In the genomic region with DNA sequence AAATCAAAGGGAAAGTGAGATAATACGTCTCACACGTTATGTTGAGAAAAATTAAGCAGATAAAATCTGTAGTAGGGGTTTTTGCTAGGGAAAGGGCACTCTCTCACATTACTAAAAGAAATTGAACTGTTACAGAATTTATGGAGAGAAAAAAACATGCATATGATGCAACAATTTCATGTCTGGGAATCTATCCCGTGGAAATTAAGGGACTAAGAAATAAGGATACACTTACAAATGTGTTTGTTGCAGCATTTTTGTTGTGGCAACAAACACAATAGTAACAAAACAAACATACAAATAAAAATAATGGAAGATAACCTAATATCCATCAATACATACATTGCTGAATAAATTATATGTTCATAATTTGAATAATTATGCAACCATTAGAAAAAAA, we compare ENCODE assay signal across 29 cellular contexts.
"Had no signal": no experiment of that assay in that cellular context is flagged by ENCODE, and none has a peak within 500 bp of the region (broad histone marks: within the 10 kb centered on the region; RNA-seq: fewer than 3 reads in every experiment).

No MANE protein-coding gene starts in this region.

- H3K79me2 ChIP-seq: hepatocyte had no signal

- ATAC-seq: esophagus mucosa, foreskin keratinocyte, gastrocnemius medialis, gastroesophageal sphincter, heart left ventricle, heart right ventricle had no signal

- H3K36me3 ChIP-seq: colonic mucosa, esophagus muscularis mucosa, esophagus squamous epithelium, gastrocnemius medialis, gastroesophageal sphincter, heart left ventricle, heart right ventricle had no signal

- H3K4me1 ChIP-seq: colonic mucosa, esophagus muscularis mucosa, esophagus squamous epithelium, foreskin keratinocyte, gastrocnemius medialis, gastroesophageal sphincter, heart left ventricle, heart right ventricle had no signal

- H3K4me2 ChIP-seq: hepatocyte had no signal

- H3K27ac ChIP-seq: colonic mucosa, coronary artery, dorsolateral prefrontal cortex, epithelial cell of prostate, esophagus muscularis mucosa, esophagus squamous epithelium, foreskin keratinocyte, gastrocnemius medialis, gastroesophageal sphincter, heart left ventricle, heart right ventricle, hepatocyte had no signal

- H3K4me3 Mint-ChIP-seq: dendritic cell treated with granulocyte-macrophage colony-stimulating factor and Interleukin-4, amounts not matched to agents 40 ng/mL and 50 ng/mL, for 4 days; endodermal cell had no signal

- H3K4me3 ChIP-seq: colonic mucosa, coronary artery, dorsolateral prefrontal cortex, esophagus muscularis mucosa, esophagus squamous epithelium, gastrocnemius medialis, gastroesophageal sphincter, heart left ventricle, heart right ventricle, hepatocyte had no signal

- DNase-seq: colonic mucosa; cortex of kidney; dermis blood vessel endothelial cell; dorsolateral prefrontal cortex; effector CD4-positive, alpha-beta T cell; effector CD8-positive, alpha-beta T cell; effector memory CD4-positive, alpha-beta T cell; endodermal cell; erythroblast; esophagus squamous epithelium; foreskin fibroblast; foreskin keratinocyte; foreskin melanocyte; gastrocnemius medialis; glutamatergic neuron; head of caudate nucleus; heart left ventricle; heart right ventricle had no signal

- H3K27ac Mint-ChIP-seq: endodermal cell had no signal

- H3K27me3 ChIP-seq: colonic mucosa, dorsolateral prefrontal cortex, esophagus muscularis mucosa, gastrocnemius medialis, gastroesophageal sphincter, hepatocyte had no signal

- H3K4me1 Mint-ChIP-seq: endodermal cell had no signal

- FAIRE-seq: colon, endometrium, endothelial cell of umbilical vein, frontal cortex had no signal

- H2AFZ ChIP-seq: hepatocyte had no signal

- H3K9me3 ChIP-seq: colonic mucosa, esophagus muscularis mucosa, esophagus squamous epithelium, gastrocnemius medialis had no signal
